In the genomic region with DNA sequence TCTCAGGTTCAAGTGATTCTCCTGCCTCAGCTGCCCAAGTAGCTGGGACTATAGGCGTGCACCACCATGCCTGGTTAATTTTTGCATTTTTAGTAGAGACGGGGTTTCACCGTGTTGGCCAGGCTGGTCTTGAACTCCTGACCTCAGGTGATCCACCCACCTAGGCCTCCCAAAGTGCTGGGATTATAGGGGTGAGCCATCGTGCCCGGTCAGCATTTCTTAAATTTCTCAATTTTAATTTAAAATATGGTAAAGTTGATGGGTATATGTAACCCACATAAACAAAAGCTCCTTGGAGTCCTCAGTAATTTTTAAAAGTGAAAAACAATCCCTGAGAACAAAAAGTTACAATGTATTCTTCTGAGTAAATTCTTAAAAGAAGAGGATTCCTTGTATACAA, we compare ENCODE assay signal across 2 cellular contexts. TPM values are rescaled to one million over a fixed set of nuclear protein-coding genes. Genes with fewer than 3 reads are reported as not detected.
"Had no signal": no experiment of that assay in that cellular context is flagged by ENCODE, and none has a peak within 500 bp of the region (broad histone marks: within the 10 kb centered on the region; RNA-seq: fewer than 3 reads in every experiment).

No MANE protein-coding gene starts in this region.

RNA-seq across cellular contexts. Expression of gene GPD1, which starts 51.1 kb away (rescaled TPM):
- polyA plus RNA-seq: naive thymus-derived CD4-positive, alpha-beta T cell; naive thymus-derived CD8-positive, alpha-beta T cell had no signal
